In genomic region chr3:39639344-39640236, GRCh38 we compare ENCODE assay signal across 9 cellular contexts.
A peak's percentile ranks its signal among the peaks of the same experiment; 100 is the strongest.
DNase-seq lines count a peak whose midpoint lies in the region; ATAC-seq, FAIRE-seq and TF ChIP-seq lines count a peak whose summit lies in the region.
"Had no signal": no experiment of that assay in that cellular context is flagged by ENCODE, and none has a peak within 500 bp of the region (broad histone marks: within the 10 kb centered on the region; RNA-seq: fewer than 3 reads in every experiment).

No MANE protein-coding gene starts in this region.

- no peak overlapping the region for H3K27ac Mint-ChIP-seq in activated CD8-positive, alpha-beta memory T cell treated with anti-CD3 and anti-CD28 coated beads, Interleukin-2, amount 10 ng/mL, durations not matched to agents 7 days and 5 days
- H3K27ac Mint-ChIP-seq: activated B cell treated with CpG ODN at 0.5 μM for 24 hours had no signal

- peaks cover 11% of the 10 kb centered on the region for H3K27me3 Mint-ChIP-seq in activated CD8-positive, alpha-beta memory T cell treated with anti-CD3 and anti-CD28 coated beads, Interleukin-2, amount 10 ng/mL, durations not matched to agents 7 days and 5 days

- FAIRE-seq in RCC 7860 (lab: Jason Lieb, UNC), result peak; percentile 95

- no peaks in the 10 kb centered on the region for H3K27me3 ChIP-seq in suprapubic skin

- TF ChIP-seq POLR2A in suprapubic skin (IDR thresholded peaks at IDR 0.05), result no peak

- H3K4me1 Mint-ChIP-seq in activated CD8-positive, alpha-beta memory T cell treated with anti-CD3 and anti-CD28 coated beads, Interleukin-2, amount 10 ng/mL, durations not matched to agents 7 days and 5 days, result peaks cover 6% of the 10 kb centered on the region
- H3K4me1 Mint-ChIP-seq: activated B cell treated with CpG ODN at 0.5 μM for 24 hours had no signal

- H3K27ac ChIP-seq in suprapubic skin, result no peak overlapping the region

- no peaks in the 10 kb centered on the region for H3K36me3 ChIP-seq in suprapubic skin

- no peak overlapping the region for H3K4me3 Mint-ChIP-seq in activated CD8-positive, alpha-beta memory T cell treated with anti-CD3 and anti-CD28 coated beads, Interleukin-2, amount 10 ng/mL, durations not matched to agents 7 days and 5 days
- H3K4me3 Mint-ChIP-seq: activated B cell treated with CpG ODN at 0.5 μM for 24 hours had no signal

- no peaks in the 10 kb centered on the region for H3K36me3 Mint-ChIP-seq in activated CD8-positive, alpha-beta memory T cell treated with anti-CD3 and anti-CD28 coated beads, Interleukin-2, amount 10 ng/mL, durations not matched to agents 7 days and 5 days

- no peak for TF ChIP-seq CTCF in suprapubic skin (IDR thresholded peaks at IDR 0.05)

- CTCF ChIA-PET in activated CD8-positive, alpha-beta memory T cell treated with anti-CD3 and anti-CD28 coated beads, Interleukin-2, amount 10 ng/mL, durations not matched to agents 7 days and 5 days (lab: Charles Lee), result interaction anchor here (0.9 to 1.6 kb wide), 2 partner anchors 100 to 539 kb away, joined by 3 read pairs; no protein-coding TSS in a partner anchor

- no peaks in the 10 kb centered on the region for H3K9me3 Mint-ChIP-seq in activated CD8-positive, alpha-beta memory T cell treated with anti-CD3 and anti-CD28 coated beads, Interleukin-2, amount 10 ng/mL, durations not matched to agents 7 days and 5 days (ENCODE audit: low read depth)
- H3K9me3 Mint-ChIP-seq: activated B cell treated with CpG ODN at 0.5 μM for 24 hours had no signal

- no peak for TF ChIP-seq EP300 in suprapubic skin (IDR thresholded peaks at IDR 0.05)

- peak; percentile 80 for ATAC-seq in activated CD8-positive, alpha-beta memory T cell treated with anti-CD3 and anti-CD28 coated beads, Interleukin-2, amount 10 ng/mL, durations not matched to agents 7 days and 5 days
- no peak for ATAC-seq in GM19452 (IDR thresholded peaks at IDR 0.05; ENCODE audit: unreplicated experiment)
- no peak for ATAC-seq in GM18519 (IDR thresholded peaks at IDR 0.05; ENCODE audit: low FRiP score, unreplicated experiment)

- 61% methylated on average over 5 of the region's 5 CpGs for WGBS in suprapubic skin

- DNase-seq in activated CD8-positive, alpha-beta memory T cell treated with anti-CD3 and anti-CD28 coated beads, Interleukin-2, amount 10 ng/mL, durations not matched to agents 7 days and 5 days, result no peak
- no peak for DNase-seq in activated CD8-positive, alpha-beta memory T cell treated with anti-CD3 and anti-CD28 coated beads for 24 hours
- DNase-seq in RCC 7860 (ENCODE audit: low spot score) (peak; percentile 87), fibroblast of gingiva (ENCODE audit: low read depth) (peak; percentile 87), smooth muscle cell of the brain vasculature (ENCODE audit: low read depth, low spot score) (peak; percentile 32), suprapubic skin (ENCODE audit: low spot score in 2 of 2) (no peak)
- DNase-seq: activated B cell treated with CpG ODN at 0.5 μM for 24 hours had no signal

- H3K9me3 ChIP-seq in suprapubic skin, result no peaks in the 10 kb centered on the region

- no peak overlapping the region for H3K4me3 ChIP-seq in suprapubic skin

- H3K4me1 ChIP-seq in suprapubic skin, result peaks cover 4% of the 10 kb centered on the region

Comparison
In these comparisons a context has a peak if more than half of its experiments do, and no peak if none do; other contexts are left out.
1. DNase-seq: peak in RCC 7860 (single experiment), fibroblast of gingiva (single experiment) and smooth muscle cell of the brain vasculature (single experiment); none in activated CD8-positive, alpha-beta memory T cell treated with anti-CD3 and anti-CD28 coated beads, Interleukin-2, amount 10 ng/mL, durations not matched to agents 7 days and 5 days (single experiment), activated CD8-positive, alpha-beta memory T cell treated with anti-CD3 and anti-CD28 coated beads for 24 hours (single experiment) and suprapubic skin (0 of 2).